Comparison of ENCODE assay signal across 8 cellular contexts in the genomic region with DNA sequence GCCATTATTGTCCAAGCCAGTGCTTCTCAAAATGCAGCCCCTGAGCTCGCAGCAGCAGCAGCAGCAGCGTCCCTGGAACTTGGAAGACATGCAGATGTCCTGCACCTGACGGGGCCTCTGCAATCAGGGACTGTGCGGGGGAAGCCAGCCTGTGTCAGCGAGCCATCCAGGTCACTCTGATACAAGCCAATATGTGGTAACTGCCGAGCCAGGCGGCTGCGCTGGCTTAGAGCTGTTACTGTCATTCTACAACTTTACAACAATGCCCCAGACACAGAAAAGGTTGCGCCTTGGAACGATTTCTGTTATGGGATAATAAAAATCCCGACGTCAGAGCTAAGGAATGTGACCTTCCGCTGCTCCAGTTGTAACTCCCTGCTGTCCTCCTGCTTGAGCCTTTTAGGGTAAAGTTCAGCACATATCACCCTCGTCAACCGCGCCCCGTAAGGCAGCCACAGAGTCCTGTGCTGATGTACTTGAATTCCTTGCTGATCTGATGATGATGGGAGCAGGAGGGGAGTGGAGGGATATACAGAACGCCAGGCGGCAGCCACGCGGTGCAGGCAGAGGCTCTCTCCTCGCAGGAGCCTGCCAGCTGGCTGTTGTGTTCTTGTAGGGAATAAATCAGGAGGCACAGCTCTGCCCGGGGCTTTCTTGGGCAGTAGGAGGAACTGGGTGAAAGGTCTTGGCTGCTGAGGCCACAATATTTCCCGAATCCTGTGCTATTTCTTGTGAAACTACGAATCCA. TPM values are rescaled to one million over a fixed set of nuclear protein-coding genes. Genes with fewer than 3 reads are reported as not detected.
DNase-seq lines count a peak whose midpoint lies in the region; ATAC-seq and TF ChIP-seq lines count a peak whose summit lies in the region.

No MANE protein-coding gene starts in this region.

- peak overlapping the region; percentile 13 for H3K27ac Mint-ChIP-seq in neural crest cell (ENCODE audit: unreplicated experiment)

- in situ Hi-C loops in SK-MEL-5 (cut with HindIII; ENCODE audit: low pct_unique_long_range_greater_than_20kb, low sequenced_read_pairs), result no loop called here

- peak overlapping the region; percentile 71 for H3K4me3 Mint-ChIP-seq in neural crest cell

- peaks cover 30% of the 10 kb centered on the region for H3K4me1 Mint-ChIP-seq in neural crest cell

- peak; percentile 92 for DNase-seq in H4 (ENCODE audit: low spot score)
- peak; percentile 74 for DNase-seq in SK-MEL-5 (ENCODE audit: low read depth, low spot score)
- DNase-seq in fibroblast of the conjunctiva (ENCODE audit: low read depth), result peak; percentile 84
- DNase-seq in neural crest cell (ENCODE audit: low read depth, low spot score), result peak; percentile 44
- no peak for DNase-seq in NCI-H345 (lab: John Stamatoyannopoulos, UW)
- no peak for DNase-seq in NOMO-1 (lab: John Stamatoyannopoulos, UW; ENCODE audit: unreplicated experiment in 2 of 2)

- H3K9me3 Mint-ChIP-seq in neural crest cell, result peaks cover 15% of the 10 kb centered on the region

- TF ChIP-seq CTCF in neural crest cell (conservative IDR thresholded peaks at IDR 0.05), result peak; percentile 38

- peaks cover 30% of the 10 kb centered on the region for H3K36me3 Mint-ChIP-seq in neural crest cell (ENCODE audit: low read depth)

- ATAC-seq in HG02885 (IDR thresholded peaks at IDR 0.05; ENCODE audit: poor library complexity, unreplicated experiment) (no peak), HG02571 (IDR thresholded peaks at IDR 0.05; ENCODE audit: unreplicated experiment) (no peak)

- H3K27me3 Mint-ChIP-seq in neural crest cell (ENCODE audit: low read depth), result no peaks in the 10 kb centered on the region

RNA-seq across cellular contexts. Expression of a gene that starts 20.0 kb away (rescaled TPM):
- not detected in 2 replicates for total RNA-seq in H4 (2014; rRNA removed; shearing (Covaris generic))
- not detected in 2 replicates for total RNA-seq in SK-MEL-5 (2014; rRNA removed; shearing (Covaris generic))
- 0.04 TPM in 1 of 2 replicates, not detected in the other for polyA plus RNA-seq in SK-MEL-5 (2015; cell fraction: cytosol; rRNA removed)
- 0.33 TPM in 1 of 2 replicates, not detected in the other for polyA plus RNA-seq in SK-MEL-5 (2015; cell fraction: nucleus; rRNA removed)
- 0.16 and 0.32 TPM in 2 replicates for total RNA-seq in neural crest cell

RNA-seq across cellular contexts. Expression of a gene that starts 50.1 kb away (rescaled TPM):
- 0.88 TPM in 1 of 2 replicates, not detected in the other for total RNA-seq in H4 (2014; rRNA removed; shearing (Covaris generic))
- not detected in 2 replicates for total RNA-seq in SK-MEL-5 (2014; rRNA removed; shearing (Covaris generic))
- polyA plus RNA-seq in SK-MEL-5 (2015; cell fraction: cytosol; rRNA removed), result not detected in 2 replicates
- polyA plus RNA-seq in SK-MEL-5 (2015; cell fraction: nucleus; rRNA removed), result 0.58 TPM in 1 of 2 replicates, not detected in the other
- 24.8 and 29.8 TPM in 2 replicates for total RNA-seq in neural crest cell

RNA-seq across cellular contexts. Expression of a gene that starts 59.8 kb away (rescaled TPM):
- total RNA-seq in H4 (2014; rRNA removed; shearing (Covaris generic)), result 144 and 209 TPM in 2 replicates
- 225 and 237 TPM in 2 replicates for total RNA-seq in SK-MEL-5 (2014; rRNA removed; shearing (Covaris generic))
- 155 and 194 TPM in 2 replicates for polyA plus RNA-seq in SK-MEL-5 (2015; cell fraction: cytosol; rRNA removed)
- 44.0 and 58.1 TPM in 2 replicates for polyA plus RNA-seq in SK-MEL-5 (2015; cell fraction: nucleus; rRNA removed)
- 92.9 and 108 TPM in 2 replicates for total RNA-seq in neural crest cell

Comparison
In these comparisons a context has a peak if more than half of its experiments do, and no peak if none do; other contexts are left out.
1. DNase-seq: peak in H4 (single experiment), SK-MEL-5 (single experiment), fibroblast of the conjunctiva (single experiment) and neural crest cell (single experiment); none in NCI-H345 (single experiment) and NOMO-1 (0 of 2).
2. RNA of a gene that starts 50.1 kb away (total RNA-seq): 24.8 to 29.8 TPM in neural crest cell; 0.88 TPM in H4 and not detected in SK-MEL-5; every median in the first group is over 10 times any median in the second.